Comparison of ENCODE assay signal across 15 cellular contexts in the genomic region with DNA sequence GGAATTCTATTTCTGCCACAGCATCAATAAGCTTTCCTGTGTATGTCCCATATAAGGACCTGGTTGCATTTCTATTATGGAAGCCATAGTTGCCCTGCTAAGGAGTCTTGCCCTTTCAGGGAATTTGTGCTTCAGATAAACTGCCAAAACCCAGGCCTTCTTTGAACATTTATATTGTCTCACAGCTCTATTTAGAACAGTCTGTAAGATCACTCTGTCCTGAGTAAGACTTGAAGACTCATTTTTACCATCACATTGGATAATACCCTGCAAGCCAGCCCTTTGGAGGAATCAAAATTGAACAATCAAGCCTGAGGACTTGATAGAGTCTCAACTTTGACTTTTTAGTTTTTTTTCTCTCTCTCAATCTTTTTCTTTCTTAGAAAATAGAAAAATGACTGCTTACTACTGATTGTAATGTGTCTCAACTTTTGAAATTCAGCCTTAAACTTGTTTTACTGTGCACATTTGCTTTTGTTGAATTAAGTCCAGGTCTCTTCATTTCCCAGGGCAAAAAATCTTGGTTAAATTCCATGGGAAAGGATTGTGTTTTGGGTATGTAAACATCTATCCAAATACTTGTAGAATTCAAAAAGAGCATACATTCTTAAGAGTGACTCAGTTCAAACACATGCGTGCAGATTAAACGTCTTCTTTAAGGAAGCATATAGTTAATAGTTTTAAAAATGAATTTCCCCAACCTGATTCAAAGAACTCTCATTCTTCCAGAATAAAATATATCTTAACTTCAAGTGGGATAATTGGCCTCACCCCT.
DNase-seq lines count a peak whose midpoint lies in the region; ATAC-seq and TF ChIP-seq lines count a peak whose summit lies in the region.
"Had no signal": no experiment of that assay in that cellular context is flagged by ENCODE, and none has a peak within 500 bp of the region (broad histone marks: within the 10 kb centered on the region; RNA-seq: fewer than 3 reads in every experiment).

No MANE protein-coding gene starts in this region.

- no peak overlapping the region for H3K4me3 ChIP-seq in sigmoid colon
- H3K4me3 ChIP-seq in endodermal cell (ENCODE audit: low read length): no peak overlapping the region
- H3K4me3 ChIP-seq in adrenal gland: no peak overlapping the region
- H3K4me3 ChIP-seq: K562, suprapubic skin had no signal

- no peak overlapping the region for H3K4me3 Mint-ChIP-seq in endodermal cell
- H3K4me3 Mint-ChIP-seq: memory B cell had no signal

- no peaks in the 10 kb centered on the region for H3K27me3 Mint-ChIP-seq in endodermal cell (ENCODE audit: insufficient read depth)
- H3K27me3 Mint-ChIP-seq: progenitor cell of endocrine pancreas had no signal

- TF ChIP-seq POLR2A in sigmoid colon (IDR thresholded peaks at IDR 0.05): no peak
- no peak for TF ChIP-seq POLR2A in adrenal gland (IDR thresholded peaks at IDR 0.05)

- intact Hi-C loops in sigmoid colon (cut with DNase I) (no loop called here), adrenal gland (cut with DNase I) (no loop called here)

- H3K27me3 ChIP-seq in sigmoid colon: no peaks in the 10 kb centered on the region
- H3K27me3 ChIP-seq in endodermal cell (ENCODE audit: control insufficient read depth, insufficient read depth, low read length, poor library complexity, severe bottlenecking): no peaks in the 10 kb centered on the region
- no peaks in the 10 kb centered on the region for H3K27me3 ChIP-seq in adrenal gland
- H3K27me3 ChIP-seq: suprapubic skin had no signal

- DNase-seq in GM04503 (ENCODE audit: low read depth) (peak; percentile 89), RPMI7951 (ENCODE audit: low read depth) (peak; percentile 55), fibroblast of gingiva (ENCODE audit: low read depth) (peak; percentile 90), sigmoid colon (no peak), T-helper 2 cell (no peak), endodermal cell (no peak), adrenal gland (no peak)
- DNase-seq: activated CD4-positive, CD25-positive, alpha-beta regulatory T cell treated with anti-CD3 and anti-CD28 coated beads, Interleukin-2, amount 50 U/mL, for 72 hours; Calu3; NCI-H1436 treated with DMSO at 0.1 percent for 48 hours had no signal

- no peak for TF ChIP-seq CTCF in sigmoid colon (IDR thresholded peaks at IDR 0.05)
- TF ChIP-seq CTCF in endodermal cell (conservative IDR thresholded peaks at IDR 0.05): no peak
- no peak for TF ChIP-seq CTCF in adrenal gland (IDR thresholded peaks at IDR 0.05)

- peak in 1 of 4 donors; percentile 12 for TF ChIP-seq EP300 in sigmoid colon (IDR thresholded peaks at IDR 0.05)

- WGBS in sigmoid colon, 2 donors: 74 to 84% methylated on average over 2 of the region's 2 CpGs
- no CpG with 5 or more reads among the region's 2 CpGs for WGBS in endodermal cell (ENCODE audit: insufficient coverage in 1 of 2, insufficient read length in 1 of 2), 2 experiments
- WGBS in adrenal gland, 4 donors: 64 to 91% (median 76%) methylated on average over 2 of the region's 2 CpGs

- no peak overlapping the region for H3K27ac Mint-ChIP-seq in endodermal cell
- H3K27ac Mint-ChIP-seq: memory B cell, progenitor cell of endocrine pancreas had no signal

- H3K27ac ChIP-seq in sigmoid colon: peak overlapping the region; percentile 66 to 82 (median 72)
- no peak overlapping the region for H3K27ac ChIP-seq in endodermal cell (ENCODE audit: low read depth, low read length)
- H3K27ac ChIP-seq in adrenal gland: no peak overlapping the region
- H3K27ac ChIP-seq: suprapubic skin had no signal

- H3K9me3 ChIP-seq in sigmoid colon (no peaks in the 10 kb centered on the region), endodermal cell (ENCODE audit: control insufficient read depth, low read length) (no peaks in the 10 kb centered on the region), adrenal gland (replicated peaks in 1 of 3) (no peaks in the 10 kb centered on the region)
- H3K9me3 ChIP-seq: suprapubic skin had no signal

- H3K36me3 Mint-ChIP-seq in endodermal cell (ENCODE audit: low read depth): no peaks in the 10 kb centered on the region
- H3K36me3 Mint-ChIP-seq: memory B cell had no signal

- no peak overlapping the region for H3K9ac ChIP-seq in endodermal cell (ENCODE audit: extremely low read depth, low read length, poor library complexity, severe bottlenecking)

- ATAC-seq in HG02870 (IDR thresholded peaks at IDR 0.05; ENCODE audit: unreplicated experiment): no peak
- ATAC-seq: K562 had no signal

- no peaks in the 10 kb centered on the region for H3K9me3 Mint-ChIP-seq in endodermal cell
- H3K9me3 Mint-ChIP-seq: memory B cell had no signal

- H3K4me1 ChIP-seq in sigmoid colon (peaks cover 0 to 61% (median 46%) of the 10 kb centered on the region in 4 donors), endodermal cell (ENCODE audit: control insufficient read depth, insufficient read depth, low read length) (no peaks in the 10 kb centered on the region), adrenal gland (replicated peaks in 1 of 2) (no peaks in the 10 kb centered on the region)
- H3K4me1 ChIP-seq: suprapubic skin had no signal

- H3K36me3 ChIP-seq in sigmoid colon (no peaks in the 10 kb centered on the region), endodermal cell (ENCODE audit: control insufficient read depth, insufficient read depth, low read length) (no peaks in the 10 kb centered on the region), adrenal gland (replicated peaks in 1 of 2) (no peaks in the 10 kb centered on the region)
- H3K36me3 ChIP-seq: suprapubic skin had no signal

- H3K4me1 Mint-ChIP-seq in endodermal cell: peaks cover 13% of the 10 kb centered on the region
- H3K4me1 Mint-ChIP-seq: memory B cell had no signal

Comparison
In these comparisons a context has a peak if more than half of its experiments do, and no peak if none do; other contexts are left out.
1. DNase-seq: peak in GM04503 (single experiment), RPMI7951 (single experiment) and fibroblast of gingiva (single experiment); none in sigmoid colon (single experiment), T-helper 2 cell (0 of 5), endodermal cell (single experiment) and adrenal gland (0 of 7).
2. H3K27ac ChIP-seq: peak in sigmoid colon (4 of 4); none in endodermal cell (single experiment) and adrenal gland (0 of 5).